13 cellular contexts compared by ENCODE assay signal in genomic region chr5:160134332-160134731, GRCh38.
"Had no signal": no experiment of that assay in that cellular context is flagged by ENCODE, and none has a peak within 500 bp of the region (broad histone marks: within the 10 kb centered on the region; RNA-seq: fewer than 3 reads in every experiment).

No MANE protein-coding gene starts in this region.

- H3K4me3 Mint-ChIP-seq: activated CD4-positive, alpha-beta T cell treated with anti-CD3 and anti-CD28 coated beads, Interleukin-2, amount 10 ng/mL, durations not matched to agents 24 days and 14 days; activated CD8-positive, alpha-beta T cell treated with anti-CD3 and anti-CD28 coated beads, Interleukin-2, amount 10 ng/mL, durations not matched to agents 7 days and 5 days; activated T-cell treated with anti-CD3 and anti-CD28 coated beads, Interleukin-2, amount 50 U/mL, for 24 hours; naive thymus-derived CD4-positive, alpha-beta T cell had no signal

- H3K4me3 ChIP-seq: thyroid gland had no signal

- ATAC-seq: activated CD8-positive, alpha-beta T cell treated with anti-CD3 and anti-CD28 coated beads, Interleukin-2, amount 10 ng/mL, durations not matched to agents 7 days and 5 days; naive thymus-derived CD4-positive, alpha-beta T cell had no signal

- H3K27ac ChIP-seq: neutrophil had no signal

- H3K36me3 ChIP-seq: esophagus muscularis mucosa, heart right ventricle, neutrophil, thyroid gland had no signal

- H3K27me3 ChIP-seq: esophagus muscularis mucosa, heart right ventricle, thyroid gland had no signal

- DNase-seq: activated CD4-positive, alpha-beta T cell treated with anti-CD3 and anti-CD28 coated beads, Interleukin-2, amount 10 ng/mL, durations not matched to agents 24 days and 14 days; activated CD8-positive, alpha-beta T cell treated with anti-CD3 and anti-CD28 coated beads, Interleukin-2, amount 10 ng/mL, durations not matched to agents 7 days and 5 days; activated naive CD4-positive, alpha-beta T cell treated with Interleukin-2 at 50 U/mL for 16 hours; activated T-cell treated with anti-CD3 and anti-CD28 coated beads, Interleukin-2, amount 50 U/mL, for 24 hours; effector memory CD4-positive, alpha-beta T cell; naive thymus-derived CD4-positive, alpha-beta T cell; stimulated activated naive CD4-positive, alpha-beta T cell; T1000; thyroid gland had no signal

- H3K9me3 ChIP-seq: esophagus muscularis mucosa, heart right ventricle, neutrophil, thyroid gland had no signal

- H3K9me3 Mint-ChIP-seq: activated CD4-positive, alpha-beta T cell treated with anti-CD3 and anti-CD28 coated beads, Interleukin-2, amount 10 ng/mL, durations not matched to agents 24 days and 14 days; activated T-cell treated with anti-CD3 and anti-CD28 coated beads, Interleukin-2, amount 50 U/mL, for 24 hours; activated T-helper 2 cell treated with anti-CD3 and anti-CD28 coated beads, Interferon-gamma antibody, Interleukin-2, Interleukin-4, amounts not matched to agents 10 μg/mL and 5 μg/mL and 100 μg/mL, durations not matched to agents 14 hours and 24 hours and 36 hours; naive thymus-derived CD4-positive, alpha-beta T cell had no signal

- H3K4me1 Mint-ChIP-seq: activated CD4-positive, alpha-beta T cell treated with anti-CD3 and anti-CD28 coated beads, Interleukin-2, amount 10 ng/mL, durations not matched to agents 24 days and 14 days; naive thymus-derived CD4-positive, alpha-beta T cell had no signal

- H3K36me3 Mint-ChIP-seq: naive thymus-derived CD4-positive, alpha-beta T cell had no signal

- H3K27me3 Mint-ChIP-seq: activated CD4-positive, alpha-beta T cell treated with anti-CD3 and anti-CD28 coated beads, Interleukin-2, amount 10 ng/mL, durations not matched to agents 24 days and 14 days; activated T-cell treated with anti-CD3 and anti-CD28 coated beads, Interleukin-2, amount 50 U/mL, for 24 hours had no signal

- H3K27ac Mint-ChIP-seq: activated CD4-positive, alpha-beta T cell treated with anti-CD3 and anti-CD28 coated beads, Interleukin-2, amount 10 ng/mL, durations not matched to agents 24 days and 14 days; activated CD8-positive, alpha-beta T cell treated with anti-CD3 and anti-CD28 coated beads, Interleukin-2, amount 10 ng/mL, durations not matched to agents 7 days and 5 days; activated T-cell treated with anti-CD3 and anti-CD28 coated beads, Interleukin-2, amount 50 U/mL, for 24 hours; activated T-helper 2 cell treated with anti-CD3 and anti-CD28 coated beads, Interferon-gamma antibody, Interleukin-2, Interleukin-4, amounts not matched to agents 10 μg/mL and 5 μg/mL and 100 μg/mL, durations not matched to agents 14 hours and 24 hours and 36 hours; naive thymus-derived CD4-positive, alpha-beta T cell had no signal
